19 cellular contexts compared by ENCODE assay signal in genomic region chr2:102604754-102605153, GRCh38. TPM values are rescaled to one million over a fixed set of nuclear protein-coding genes. Genes with fewer than 3 reads are reported as not detected.
DNase-seq lines count a peak whose midpoint lies in the region; ATAC-seq lines count a peak whose summit lies in the region.
"Had no signal": no experiment of that assay in that cellular context is flagged by ENCODE, and none has a peak within 500 bp of the region (broad histone marks: within the 10 kb centered on the region; RNA-seq: fewer than 3 reads in every experiment).

No MANE protein-coding gene starts in this region.

- no peaks in the 10 kb centered on the region for H3K9me3 ChIP-seq in SJCRH30 (replicated peaks)
- H3K9me3 ChIP-seq: left ventricle myocardium inferior, suprapubic skin had no signal

- H3K36me3 ChIP-seq in SJCRH30 = no peaks in the 10 kb centered on the region
- H3K36me3 ChIP-seq: cardiac muscle cell, left ventricle myocardium inferior, suprapubic skin had no signal

- no peak overlapping the region for H3K4me3 ChIP-seq in SJCRH30
- H3K4me3 ChIP-seq: cardiac muscle cell, left ventricle myocardium inferior, suprapubic skin had no signal

- ATAC-seq in GM19023 (IDR thresholded peaks at IDR 0.05; ENCODE audit: unreplicated experiment) = no peak
- ATAC-seq in HG02763 (IDR thresholded peaks at IDR 0.05; ENCODE audit: unreplicated experiment) = no peak
- ATAC-seq: activated T-cell treated with anti-CD3 and anti-CD28 coated beads, Interleukin-2, amount 50 U/mL, for 72 hours; naive thymus-derived CD8-positive, alpha-beta T cell; SK-N-SH treated with all-trans-retinoic acid at 6 μM for 48 hours had no signal

- peaks cover 14% of the 10 kb centered on the region for H3K4me1 ChIP-seq in SJCRH30
- H3K4me1 ChIP-seq: left ventricle myocardium inferior had no signal

- H3K27me3 ChIP-seq in SJCRH30 = no peaks in the 10 kb centered on the region
- H3K27me3 ChIP-seq: cardiac muscle cell, suprapubic skin had no signal

- DNase-seq in NOMO-1 treated with DMSO at 0.1 percent for 48 hours (lab: John Stamatoyannopoulos, UW; ENCODE audit: unreplicated experiment) = peak; percentile 41
- no peak for DNase-seq in NOMO-1 treated with dmso at 0.1 percent for 144 hours (lab: John Stamatoyannopoulos, UW; ENCODE audit: unreplicated experiment)
- DNase-seq in SJCRH30 = peak; percentile 84 to 88
- peak; percentile 97 for DNase-seq in myocyte (ENCODE audit: low read depth)
- no peak for DNase-seq in stimulated activated CD4-positive, alpha-beta T cell treated with anti-CD3 and anti-CD28 coated beads, Interleukin-2, amount 100 ng/mL, for 24 hours
- no peak for DNase-seq in NCI-H2227 treated with DMSO at 0.1 percent for 48 hours (lab: John Stamatoyannopoulos, UW)
- DNase-seq: activated CD4-positive, alpha-beta T cell treated with anti-CD3 and anti-CD28 coated beads, Interleukin-2, amount 50 U/mL, for 4 hours; activated T-cell treated with anti-CD3 and anti-CD28 coated beads, Interleukin-2, amount 50 U/mL, for 72 hours; H7; left ventricle myocardium inferior; naive thymus-derived CD8-positive, alpha-beta T cell; NCI-H1092 treated with DMSO at 0.1 percent for 48 hours; stimulated activated CD4-positive, alpha-beta T cell treated with anti-CD3 and anti-CD28 coated beads, Interleukin-1b, Interleukin-23, amount 100 ng/mL, for 48 hours had no signal

- H3K27ac ChIP-seq in SJCRH30 = peak overlapping the region; percentile 40
- H3K27ac ChIP-seq: C4-2B, cardiac muscle cell, left ventricle myocardium inferior, suprapubic skin had no signal

RNA-seq across cellular contexts. Expression of gene SLC9A2, which starts 14.6 kb away (rescaled TPM):
- 0.10 TPM in 2 replicates for total RNA-seq in SJCRH30 (2014; rRNA removed; shearing (Covaris generic))
- total RNA-seq in myocyte = 0.57 and 0.75 TPM in 2 replicates
- 0.10 TPM for polyA plus RNA-seq in myocyte (2012)
- total RNA-seq: naive thymus-derived CD8-positive, alpha-beta T cell had no signal
- polyA plus RNA-seq: cardiac muscle cell; naive thymus-derived CD8-positive, alpha-beta T cell had no signal

Comparison
In these comparisons a context has a peak if more than half of its experiments do, and no peak if none do; other contexts are left out.
1. DNase-seq: peak in NOMO-1 treated with DMSO at 0.1 percent for 48 hours (single experiment), SJCRH30 (2 of 2) and myocyte (single experiment); none in NOMO-1 treated with dmso at 0.1 percent for 144 hours (single experiment), stimulated activated CD4-positive, alpha-beta T cell treated with anti-CD3 and anti-CD28 coated beads, Interleukin-2, amount 100 ng/mL, for 24 hours (0 of 2) and NCI-H2227 treated with DMSO at 0.1 percent for 48 hours (single experiment).